ENCODE assay signal across 8 cellular contexts in genomic region chr9:19922476-19923118, GRCh38.
DNase-seq lines count a peak whose midpoint lies in the region; ATAC-seq and TF ChIP-seq lines count a peak whose summit lies in the region.

No MANE protein-coding gene starts in this region.

- intact Hi-C loops in activated CD8-positive, alpha-beta T cell treated with anti-CD3 and anti-CD28 coated beads for 36 hours (cut with micrococcal nuclease) = no loop called here

- H3K4me3 Mint-ChIP-seq in mesothelial cell of epicardium = no peak overlapping the region
- H3K4me3 Mint-ChIP-seq in activated CD8-positive, alpha-beta T cell treated with anti-CD3 and anti-CD28 coated beads for 36 hours = no peak overlapping the region

- no peak overlapping the region for H3K27ac Mint-ChIP-seq in mesothelial cell of epicardium
- no peak overlapping the region for H3K27ac Mint-ChIP-seq in activated CD8-positive, alpha-beta T cell treated with anti-CD3 and anti-CD28 coated beads for 36 hours

- no peaks in the 10 kb centered on the region for H3K36me3 Mint-ChIP-seq in mesothelial cell of epicardium
- H3K36me3 Mint-ChIP-seq in activated CD8-positive, alpha-beta T cell treated with anti-CD3 and anti-CD28 coated beads for 36 hours (ENCODE audit: low read depth) = no peaks in the 10 kb centered on the region

- ATAC-seq in HG02884 (IDR thresholded peaks at IDR 0.05; ENCODE audit: unreplicated experiment) = no peak
- no peak for ATAC-seq in GM19023 (IDR thresholded peaks at IDR 0.05; ENCODE audit: unreplicated experiment)
- no peak for ATAC-seq in HG03342 (IDR thresholded peaks at IDR 0.05; ENCODE audit: unreplicated experiment)
- no peak for ATAC-seq in activated CD8-positive, alpha-beta T cell treated with anti-CD3 and anti-CD28 coated beads for 36 hours

- POLR2A ChIA-PET in activated CD8-positive, alpha-beta T cell treated with anti-CD3 and anti-CD28 coated beads for 36 hours (lab: Charles Lee) = no interaction called here

- H3K4me1 Mint-ChIP-seq in mesothelial cell of epicardium = peaks cover 24% of the 10 kb centered on the region
- H3K4me1 Mint-ChIP-seq in activated CD8-positive, alpha-beta T cell treated with anti-CD3 and anti-CD28 coated beads for 36 hours (ENCODE audit: low read depth) = peaks cover 10% of the 10 kb centered on the region

- DNase-seq in NCI-H2171 (lab: John Stamatoyannopoulos, UW) (peak; percentile 19), brain pericyte (ENCODE audit: low read depth, low spot score) (peak; percentile 44), mesothelial cell of epicardium (ENCODE audit: low spot score in 2 of 2, unreplicated experiment in 2 of 2) (peak in 1 of 2 experiments; percentile 49)
- no peak for DNase-seq in activated CD8-positive, alpha-beta T cell treated with anti-CD3 and anti-CD28 coated beads for 36 hours

- no peaks in the 10 kb centered on the region for H3K9me3 Mint-ChIP-seq in mesothelial cell of epicardium
- no peaks in the 10 kb centered on the region for H3K9me3 Mint-ChIP-seq in activated CD8-positive, alpha-beta T cell treated with anti-CD3 and anti-CD28 coated beads for 36 hours

- peaks cover 3% of the 10 kb centered on the region for H3K27me3 Mint-ChIP-seq in mesothelial cell of epicardium (ENCODE audit: low read depth)
- H3K27me3 Mint-ChIP-seq in activated CD8-positive, alpha-beta T cell treated with anti-CD3 and anti-CD28 coated beads for 36 hours = peaks cover 21% of the 10 kb centered on the region

- TF ChIP-seq CTCF in GM12872 (IDR thresholded peaks at IDR 0.05; ENCODE audit: insufficient read depth, low read depth, low read length) (peak; percentile 31; the same call in 1 of the 3 replicates), mesothelial cell of epicardium (IDR thresholded peaks at IDR 0.05; ENCODE audit: unreplicated experiment) (peak; percentile 35)
- no peak for TF ChIP-seq CTCF in activated CD8-positive, alpha-beta T cell treated with anti-CD3 and anti-CD28 coated beads for 36 hours (IDR thresholded peaks at IDR 0.05)

- CTCF ChIA-PET in activated CD8-positive, alpha-beta T cell treated with anti-CD3 and anti-CD28 coated beads for 36 hours (lab: Charles Lee) = interaction anchor here (1.1 kb wide), 1 partner anchor 452 kb away, joined by 3 read pairs; no protein-coding TSS in a partner anchor
